ENCODE assay signal across 9 cellular contexts in genomic region chr20:44780226-44780625, GRCh38. TPM values are rescaled to one million over a fixed set of nuclear protein-coding genes. Genes with fewer than 3 reads are reported as not detected.
A peak's percentile ranks its signal among the peaks of the same experiment; 100 is the strongest.
DNase-seq lines count a peak whose midpoint lies in the region; ATAC-seq and TF ChIP-seq lines count a peak whose summit lies in the region.
"Had no signal": no experiment of that assay in that cellular context is flagged by ENCODE, and none has a peak within 500 bp of the region (broad histone marks: within the 10 kb centered on the region; RNA-seq: fewer than 3 reads in every experiment).

No MANE protein-coding gene starts in this region.

- H3K27me3 Mint-ChIP-seq in mesothelial cell of epicardium (ENCODE audit: low read depth) = peaks cover 27% of the 10 kb centered on the region

- ATAC-seq in HG03442 (IDR thresholded peaks at IDR 0.05; ENCODE audit: unreplicated experiment) (no peak), GM18867 (IDR thresholded peaks at IDR 0.05; ENCODE audit: unreplicated experiment) (no peak)

- no peak overlapping the region for H3K4me3 Mint-ChIP-seq in mesothelial cell of epicardium
- H3K4me3 Mint-ChIP-seq: dendritic cell treated with granulocyte-macrophage colony-stimulating factor and Interleukin-4, amounts not matched to agents 40 ng/mL and 50 ng/mL, for 4 days had no signal

- POLR2A ChIA-PET in GM10248 (lab: Yijun Ruan, JAX) = no interaction called here

- no peak for TF ChIP-seq CTCF in GM10248 (IDR thresholded peaks at IDR 0.05; ENCODE audit: control extremely low read depth, extremely low read depth, low read depth, missing control alignments)
- TF ChIP-seq CTCF in astrocyte of the cerebellum (IDR thresholded peaks at IDR 0.05; ENCODE audit: low read depth, low read length, missing control alignments) = no peak
- TF ChIP-seq CTCF in mesothelial cell of epicardium (IDR thresholded peaks at IDR 0.05; ENCODE audit: unreplicated experiment) = no peak

- no peak overlapping the region for H3K4me3 ChIP-seq in astrocyte of the cerebellum (ENCODE audit: low read depth, low read length)

- DNase-seq in GM10248 (ENCODE audit: extremely low spot score) = peak; percentile 45
- DNase-seq in NCI-H460 (ENCODE audit: extremely low read depth, low read depth) = peak; percentile 48
- peak; percentile 40 for DNase-seq in astrocyte of the cerebellum (ENCODE audit: low read depth)
- peak; percentile 58 to 72 for DNase-seq in mesothelial cell of epicardium (ENCODE audit: low spot score in 2 of 2, unreplicated experiment in 2 of 2)
- no peak for DNase-seq in NCI-H128 (lab: John Stamatoyannopoulos, UW; ENCODE audit: unreplicated experiment)
- DNase-seq in effector CD4-positive, alpha-beta T cell = no peak

- CTCF ChIA-PET in GM10248 (lab: Yijun Ruan, JAX) = no interaction called here

- H3K4me1 Mint-ChIP-seq in mesothelial cell of epicardium = no peaks in the 10 kb centered on the region

- no peak overlapping the region for H3K27ac Mint-ChIP-seq in mesothelial cell of epicardium
- H3K27ac Mint-ChIP-seq: dendritic cell treated with granulocyte-macrophage colony-stimulating factor and Interleukin-4, amounts not matched to agents 40 ng/mL and 50 ng/mL, for 4 days had no signal

- no peaks in the 10 kb centered on the region for H3K36me3 Mint-ChIP-seq in mesothelial cell of epicardium

- in situ Hi-C loops in astrocyte of the cerebellum (cut with HindIII; ENCODE audit: low sequenced_read_pairs) = no loop called here

- no peaks in the 10 kb centered on the region for H3K9me3 Mint-ChIP-seq in mesothelial cell of epicardium
- H3K9me3 Mint-ChIP-seq: dendritic cell treated with granulocyte-macrophage colony-stimulating factor and Interleukin-4, amounts not matched to agents 40 ng/mL and 50 ng/mL, for 4 days had no signal

RNA-seq across cellular contexts. Expression of gene RIMS4, which starts 30.1 kb away (rescaled TPM):
- 0.20 and 0.35 TPM in 2 replicates for total RNA-seq in NCI-H460 (2014; rRNA removed; shearing (Covaris generic))
- polyA plus RNA-seq in NCI-H460 (2014; cell fraction: nucleus; rRNA removed) = 0.08 and 2.1 TPM in 2 replicates
- 1.3 to 2.2 TPM (median 1.6 TPM) in 3 replicates for total RNA-seq in mesothelial cell of epicardium

RNA-seq across cellular contexts. Expression of gene KCNK15, which starts 34.6 kb away (rescaled TPM):
- 1.0 and 1.2 TPM in 2 replicates for total RNA-seq in NCI-H460 (2014; rRNA removed; shearing (Covaris generic))
- 0.68 TPM in 2 replicates for polyA plus RNA-seq in NCI-H460 (2014; cell fraction: nucleus; rRNA removed)
- 0.16 to 0.27 TPM (median 0.20 TPM) in 3 replicates for total RNA-seq in mesothelial cell of epicardium

Comparison
In these comparisons a context has a peak if more than half of its experiments do, and no peak if none do; other contexts are left out.
1. DNase-seq: peak in GM10248 (single experiment), NCI-H460 (single experiment), astrocyte of the cerebellum (single experiment) and mesothelial cell of epicardium (2 of 2); none in NCI-H128 (single experiment) and effector CD4-positive, alpha-beta T cell (single experiment).